8 cellular contexts compared by ENCODE assay signal in genomic region chr9:21031091-21031817, GRCh38. TPM values are rescaled to one million over a fixed set of nuclear protein-coding genes. Genes with fewer than 3 reads are reported as not detected.
DNase-seq lines count a peak whose midpoint lies in the region; ATAC-seq, FAIRE-seq and TF ChIP-seq lines count a peak whose summit lies in the region.

A gene with protein sequence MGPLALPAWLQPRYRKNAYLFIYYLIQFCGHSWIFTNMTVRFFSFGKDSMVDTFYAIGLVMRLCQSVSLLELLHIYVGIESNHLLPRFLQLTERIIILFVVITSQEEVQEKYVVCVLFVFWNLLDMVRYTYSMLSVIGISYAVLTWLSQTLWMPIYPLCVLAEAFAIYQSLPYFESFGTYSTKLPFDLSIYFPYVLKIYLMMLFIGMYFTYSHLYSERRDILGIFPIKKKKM (minus strand): TSS chr9:21031640. CDS start chr9:21031590, 50 bp downstream.

- WGBS in small intestine, 3 donors: 8 to 21% (median 11%) methylated on average over 31 to 48 of the region's 48 CpGs

- CTCF ChIA-PET in A673 (lab: Charles Lee): no interaction called here

- H3K4me1 ChIP-seq in A673 (ENCODE audit: insufficient read depth, low read length, poor library complexity, severe bottlenecking): no peaks in the 10 kb centered on the region
- H3K4me1 ChIP-seq in small intestine (ENCODE audit: control insufficient read depth in 2 of 2, insufficient read depth in 1 of 2, low read depth in 1 of 2, low read length in 1 of 2): no peaks in the 10 kb centered on the region

- POLR2A ChIA-PET in A673 (lab: Charles Lee; ENCODE audit: low non-redundant PET): no interaction called here

- BruUV-seq in A673 (replicated peaks; lab: Mats Ljungman, UMichigan): no TSS peak

- no peaks in the 10 kb centered on the region for H3K9me3 ChIP-seq in A673 (ENCODE audit: low read depth, low read length, poor library complexity, severe bottlenecking)
- no peaks in the 10 kb centered on the region for H3K9me3 ChIP-seq in small intestine (ENCODE audit: control insufficient read depth, low read depth)

- H3K27me3 ChIP-seq in A673 (replicated peaks; ENCODE audit: insufficient read depth, low read depth, low read length, poor library complexity) (no peaks in the 10 kb centered on the region), small intestine (ENCODE audit: control insufficient read depth in 2 of 2, insufficient read depth in 2 of 2, low read length in 2 of 2) (no peaks in the 10 kb centered on the region)

- H3K36me3 ChIP-seq in A673 (ENCODE audit: insufficient read depth, low read length, poor library complexity, severe bottlenecking) (no peaks in the 10 kb centered on the region), small intestine (ENCODE audit: control insufficient read depth in 2 of 2, insufficient read depth in 2 of 2, low read length in 2 of 2) (no peaks in the 10 kb centered on the region)

- H3K27ac ChIP-seq in A673 (ENCODE audit: low read depth, low read length, poor library complexity, severe bottlenecking): no peak within 1 kb of the TSS
- H3K27ac ChIP-seq in small intestine (ENCODE audit: low read depth in 1 of 2, low read length in 1 of 2): peak within 1 kb of the TSS; percentile 68 to 74

- ATAC-seq in GM18858 (IDR thresholded peaks at IDR 0.05; ENCODE audit: unreplicated experiment) (peak; percentile 72), HG03060 (IDR thresholded peaks at IDR 0.05; ENCODE audit: low read depth, unreplicated experiment) (peak; percentile 43)

- no peak for FAIRE-seq in small intestine (lab: Jason Lieb, UNC)

- no peak for TF ChIP-seq CTCF in A673 (conservative IDR thresholded peaks at IDR 0.05; ENCODE audit: low read depth, low read length)

- H3K4me3 ChIP-seq in A673 (ENCODE audit: low read depth, low read length, poor library complexity, severe bottlenecking): peak within 1 kb of the TSS; percentile 28
- peak within 1 kb of the TSS; percentile 18 for H3K4me3 ChIP-seq in iPS-11a (ENCODE audit: low read depth, low read length)
- peak within 1 kb of the TSS; percentile 52 to 53 for H3K4me3 ChIP-seq in small intestine (ENCODE audit: low read depth in 1 of 2, low read length in 2 of 2)

- peak; percentile 18 for DNase-seq in A673 (ENCODE audit: low spot score)
- DNase-seq in T-helper 1 cell: peak; percentile 42 to 78 (median 58)
- peak in 44 of 58 donors; percentile 5 to 65 (median 30) for DNase-seq in anterior cingulate cortex (lab: John Stamatoyannopoulos, UW)
- DNase-seq in small intestine: peak; percentile 27
- no peak for DNase-seq in RKO (ENCODE audit: low spot score)

- intact Hi-C loops in A673 (cut with micrococcal nuclease; ENCODE audit: unreplicated experiment): no loop called here

RNA-seq across cellular contexts. Expression of the gene that starts here (rescaled TPM):
- 0.19 and 0.26 TPM in 2 replicates for total RNA-seq in A673 (2021)
- polyA plus RNA-seq in small intestine: under 1 TPM; 0.22 to 0.94 (median 0.81) TPM

Comparison
In these comparisons a context has a peak if more than half of its experiments do, and no peak if none do; other contexts are left out.
1. Peak in DNase-seq and H3K4me3 ChIP-seq in A673; RNA of the gene not detected or under 1 TPM.
2. Peak in DNase-seq, H3K4me3 ChIP-seq and H3K27ac ChIP-seq in small intestine; RNA of the gene not detected or under 1 TPM.